In the genomic region with DNA sequence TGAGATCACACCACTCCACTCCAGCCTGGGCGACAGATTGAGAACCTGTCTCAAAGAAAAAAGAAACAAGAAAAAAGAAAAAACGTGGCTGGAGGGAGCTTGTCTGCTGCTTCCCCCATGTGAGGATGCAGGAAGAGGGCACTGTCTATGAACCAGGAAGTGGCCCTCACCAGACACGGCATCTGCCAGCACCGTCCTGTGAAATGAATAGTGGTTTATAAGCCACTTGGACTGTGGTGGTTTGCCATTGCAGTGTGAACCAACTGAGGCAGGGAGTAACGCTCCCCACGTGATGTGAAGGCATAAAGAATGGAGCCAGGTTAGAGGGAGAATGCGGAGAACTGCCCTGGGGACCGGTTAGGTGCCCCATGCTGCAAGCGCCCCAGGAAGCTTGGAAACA, we compare ENCODE assay signal across 18 cellular contexts. TPM values are rescaled to one million over a fixed set of nuclear protein-coding genes. Genes with fewer than 3 reads are reported as not detected.
DNase-seq lines count a peak whose midpoint lies in the region; ATAC-seq and TF ChIP-seq lines count a peak whose summit lies in the region.
"Had no signal": no experiment of that assay in that cellular context is flagged by ENCODE, and none has a peak within 500 bp of the region (broad histone marks: within the 10 kb centered on the region; RNA-seq: fewer than 3 reads in every experiment).

No MANE protein-coding gene starts in this region.

- no peaks in the 10 kb centered on the region for H3K9me3 Mint-ChIP-seq in activated naive CD8-positive, alpha-beta T cell treated with anti-CD3 and anti-CD28 coated beads for 36 hours
- H3K9me3 Mint-ChIP-seq in stimulated activated naive B cell treated with anti-CD40 and anti-IgM and Interleukin-4, amounts not matched to agents 10 μg/mL and 1 μg/mL and 100 μg/mL, for 72 hours = no peaks in the 10 kb centered on the region

- H3K9ac ChIP-seq in smooth muscle cell (ENCODE audit: low read depth) = no peak overlapping the region

- H3K4me3 Mint-ChIP-seq in activated naive CD8-positive, alpha-beta T cell treated with anti-CD3 and anti-CD28 coated beads for 36 hours = no peak overlapping the region
- H3K4me3 Mint-ChIP-seq in stimulated activated naive B cell treated with anti-CD40 and anti-IgM and Interleukin-4, amounts not matched to agents 10 μg/mL and 1 μg/mL and 100 μg/mL, for 72 hours = no peak overlapping the region

- H3K4me1 ChIP-seq in smooth muscle cell (ENCODE audit: low read depth) (no peaks in the 10 kb centered on the region), upper lobe of left lung (peaks cover 3 to 11% (median 6%) of the 10 kb centered on the region in 4 donors)

- no peaks in the 10 kb centered on the region for H3K36me3 Mint-ChIP-seq in activated naive CD8-positive, alpha-beta T cell treated with anti-CD3 and anti-CD28 coated beads for 36 hours
- H3K36me3 Mint-ChIP-seq in stimulated activated naive B cell treated with anti-CD40 and anti-IgM and Interleukin-4, amounts not matched to agents 10 μg/mL and 1 μg/mL and 100 μg/mL, for 72 hours = no peaks in the 10 kb centered on the region

- no peak overlapping the region for H3K4me2 ChIP-seq in smooth muscle cell

- no peak for TF ChIP-seq POLR2A in upper lobe of left lung (IDR thresholded peaks at IDR 0.05)

- 83% methylated on average over 9 of the region's 9 CpGs for WGBS in smooth muscle cell (ENCODE audit: low lambda C conversion rate)
- 73 to 74% methylated on average over 9 of the region's 9 CpGs for WGBS in upper lobe of left lung, 2 donors

- no peaks in the 10 kb centered on the region for H3F3A ChIP-seq in smooth muscle cell (ENCODE audit: low read depth)

- TF ChIP-seq CTCF in smooth muscle cell (IDR thresholded peaks at IDR 0.05; ENCODE audit: borderline replicate concordance, insufficient read depth, poor library complexity, severe bottlenecking) (no peak), upper lobe of left lung (IDR thresholded peaks at IDR 0.05) (no peak)

- TF ChIP-seq EP300 in upper lobe of left lung (IDR thresholded peaks at IDR 0.05) = no peak

- no peak overlapping the region for H3K27ac ChIP-seq in smooth muscle cell (ENCODE audit: low read depth)
- H3K27ac ChIP-seq in upper lobe of left lung = no peak overlapping the region
- H3K27ac ChIP-seq: transverse colon had no signal

- H3K27me3 ChIP-seq in smooth muscle cell (ENCODE audit: low read depth) (no peaks in the 10 kb centered on the region), upper lobe of left lung (no peaks in the 10 kb centered on the region)
- H3K27me3 ChIP-seq: transverse colon had no signal

- H3K9me3 ChIP-seq in smooth muscle cell (replicated peaks; ENCODE audit: low read depth) (no peaks in the 10 kb centered on the region), upper lobe of left lung (no peaks in the 10 kb centered on the region)
- H3K9me3 ChIP-seq: transverse colon had no signal

- peak overlapping the region; percentile 83 for H3K27ac Mint-ChIP-seq in activated naive CD8-positive, alpha-beta T cell treated with anti-CD3 and anti-CD28 coated beads for 36 hours
- peak overlapping the region; percentile 62 for H3K27ac Mint-ChIP-seq in stimulated activated naive B cell treated with anti-CD40 and anti-IgM and Interleukin-4, amounts not matched to agents 10 μg/mL and 1 μg/mL and 100 μg/mL, for 72 hours

- H3K36me3 ChIP-seq in smooth muscle cell (ENCODE audit: low read depth) (no peaks in the 10 kb centered on the region), upper lobe of left lung (no peaks in the 10 kb centered on the region)
- H3K36me3 ChIP-seq: transverse colon had no signal

- peaks cover 21% of the 10 kb centered on the region for H3K4me1 Mint-ChIP-seq in activated naive CD8-positive, alpha-beta T cell treated with anti-CD3 and anti-CD28 coated beads for 36 hours
- H3K4me1 Mint-ChIP-seq in stimulated activated naive B cell treated with anti-CD40 and anti-IgM and Interleukin-4, amounts not matched to agents 10 μg/mL and 1 μg/mL and 100 μg/mL, for 72 hours = peaks cover 14 to 24% of the 10 kb centered on the region in 2 donors

- H3K4me3 ChIP-seq in smooth muscle cell (no peak overlapping the region), upper lobe of left lung (no peak overlapping the region)
- H3K4me3 ChIP-seq: K562, transverse colon had no signal

- ATAC-seq in stimulated activated naive B cell treated with anti-CD40 and anti-IgM and Interleukin-4, amounts not matched to agents 10 μg/mL and 1 μg/mL and 100 μg/mL, for 72 hours (replicated peaks) = no peak
- ATAC-seq in GM21360 (IDR thresholded peaks at IDR 0.05; ENCODE audit: unreplicated experiment) = no peak
- no peak for ATAC-seq in upper lobe of left lung (ENCODE audit: low FRiP score in 2 of 2)
- ATAC-seq: K562, left lobe of liver, Right ventricle myocardium inferior had no signal

- no peak overlapping the region for H2AFZ ChIP-seq in smooth muscle cell (ENCODE audit: low read depth)

- no peaks in the 10 kb centered on the region for H4K20me1 ChIP-seq in smooth muscle cell (ENCODE audit: low read depth)

- H3K27me3 Mint-ChIP-seq in activated naive CD8-positive, alpha-beta T cell treated with anti-CD3 and anti-CD28 coated beads for 36 hours = no peaks in the 10 kb centered on the region
- H3K27me3 Mint-ChIP-seq in stimulated activated naive B cell treated with anti-CD40 and anti-IgM and Interleukin-4, amounts not matched to agents 10 μg/mL and 1 μg/mL and 100 μg/mL, for 72 hours = no peaks in the 10 kb centered on the region

- DNase-seq in activated effector memory CD4-positive, alpha-beta T cell treated with anti-CD3 and anti-CD28 coated beads, Interleukin-2, amount 50 U/mL, for 16 hours = peak; percentile 61
- no peak for DNase-seq in activated effector memory CD4-positive, alpha-beta T cell treated with Interleukin-2 at 50 U/mL for 16 hours
- peak; percentile 51 for DNase-seq in MV-4-11 (lab: John Stamatoyannopoulos, UW)
- DNase-seq in activated naive CD8-positive, alpha-beta T cell treated with anti-CD3 and anti-CD28 coated beads for 36 hours = no peak
- DNase-seq in stimulated activated naive B cell treated with anti-CD40 and anti-IgM and Interleukin-4, amounts not matched to agents 10 μg/mL and 1 μg/mL and 100 μg/mL, for 72 hours = no peak
- DNase-seq in smooth muscle cell (lab: John Stamatoyannopoulos, UW; ENCODE audit: unreplicated experiment) = no peak
- no peak for DNase-seq in upper lobe of left lung
- DNase-seq: activated CD8-positive, alpha-beta memory T cell treated with anti-CD3 and anti-CD28 coated beads, Interleukin-2, amount 50 U/mL, for 48 hours; EL; HCEC 1CT; midbrain; NCI-H1105; NCI-H524 treated with DMSO at 0.1 percent for 48 hours; transverse colon had no signal

- H3K79me2 ChIP-seq in smooth muscle cell (ENCODE audit: low read depth) = no peaks in the 10 kb centered on the region

RNA-seq across cellular contexts. Expression of a gene that starts 4.5 kb away (rescaled TPM):
- total RNA-seq in activated naive CD8-positive, alpha-beta T cell treated with anti-CD3 and anti-CD28 coated beads for 36 hours = 10 to 100 TPM; 21.9 to 22.8 TPM
- 9.8 and 15.9 TPM in 2 replicates for total RNA-seq in smooth muscle cell
- 12.5 and 20.7 TPM in 2 replicates for polyA plus RNA-seq in smooth muscle cell
- total RNA-seq in upper lobe of left lung = 100 to 1,000 TPM in 1 of 6 donors, 10 to 100 TPM in 5; 38.6 to 195 (median 52.7) TPM

RNA-seq across cellular contexts. Expression of a gene that starts 9.2 kb away (rescaled TPM):
- total RNA-seq in activated naive CD8-positive, alpha-beta T cell treated with anti-CD3 and anti-CD28 coated beads for 36 hours = 10 to 100 TPM; 21.1 to 22.2 TPM
- total RNA-seq in smooth muscle cell (36.9 and 37.3 TPM in 2 replicates), upper lobe of left lung (100 to 1,000 TPM in 2 of 6 donors, 10 to 100 TPM in 4; 53.4 to 204 (median 86.5) TPM)
- 49.1 and 57.7 TPM in 2 replicates for polyA plus RNA-seq in smooth muscle cell

RNA-seq across cellular contexts. Expression of a gene that starts 57.0 kb away (rescaled TPM):
- 10 to 100 TPM; 33.9 to 35.2 TPM for total RNA-seq in activated naive CD8-positive, alpha-beta T cell treated with anti-CD3 and anti-CD28 coated beads for 36 hours
- total RNA-seq in smooth muscle cell = 22.7 and 27.0 TPM in 2 replicates
- 40.3 and 41.8 TPM in 2 replicates for polyA plus RNA-seq in smooth muscle cell
- total RNA-seq in upper lobe of left lung = 10 to 100 TPM; 36.4 to 71.7 (median 49.8) TPM
- total RNA-seq: K562 had no signal
- polyA plus RNA-seq: K562 had no signal

Comparison
In these comparisons a context has a peak if more than half of its experiments do, and no peak if none do; other contexts are left out.
1. DNase-seq: peak in activated effector memory CD4-positive, alpha-beta T cell treated with anti-CD3 and anti-CD28 coated beads, Interleukin-2, amount 50 U/mL, for 16 hours (single experiment) and MV-4-11 (single experiment); none in activated effector memory CD4-positive, alpha-beta T cell treated with Interleukin-2 at 50 U/mL for 16 hours (single experiment), activated naive CD8-positive, alpha-beta T cell treated with anti-CD3 and anti-CD28 coated beads for 36 hours (single experiment), stimulated activated naive B cell treated with anti-CD40 and anti-IgM and Interleukin-4, amounts not matched to agents 10 μg/mL and 1 μg/mL and 100 μg/mL, for 72 hours (single experiment), smooth muscle cell (single experiment) and upper lobe of left lung (0 of 2).